Comparison of ENCODE assay signal across 2 cellular contexts in genomic region chr4:2798399-2799301, GRCh38.
TF ChIP-seq lines count a peak whose summit lies in the region.

No MANE protein-coding gene starts in this region.

TF ChIP-seq in HEK293, 187 proteins besides CTCF, POLR2A, EP300 and RAD21:
- TF ChIP-seq ZBTB7A (tag by site-specific recombination; IDR thresholded peaks at IDR 0.05; ENCODE audit: low read depth), result no peak
- TF ChIP-seq ZBTB17 (tag by site-specific recombination; IDR thresholded peaks at IDR 0.05), result peak; percentile 41; the same call in 1 of the 2 replicates
- TF ChIP-seq KLF1 (tag by site-specific recombination; IDR thresholded peaks at IDR 0.05), result peak; percentile 99
- peak; percentile 45 for TF ChIP-seq ZFHX2 (tag by site-specific recombination; conservative IDR thresholded peaks at IDR 0.05)
- TF ChIP-seq ZNF223 (tag by site-specific recombination; IDR thresholded peaks at IDR 0.05), result no peak
- TF ChIP-seq EGR2 (tag by site-specific recombination; IDR thresholded peaks at IDR 0.05; ENCODE audit: low read depth), result peak; percentile 20; the same call in 1 of the 2 replicates
- TF ChIP-seq KLF8 (tag by site-specific recombination; IDR thresholded peaks at IDR 0.05), result peak; percentile 13; the same call in 1 of the 2 replicates
- 0 out of 2 replicates have a peak, but pooled peaks have one; percentile 12 for TF ChIP-seq GLIS2 (tag by site-specific recombination; IDR thresholded peaks at IDR 0.05)

TF ChIP-seq in GM12878, 131 proteins besides CTCF, POLR2A, EP300 and RAD21 (continues in another document):
- TF ChIP-seq NKRF (conservative IDR thresholded peaks at IDR 0.05) (no peak; the same call in 1 of the 2 replicates), CREB1 (IDR thresholded peaks at IDR 0.05; ENCODE audit: low read depth) (no peak), ZNF592 (IDR thresholded peaks at IDR 0.05) (no peak), ZNF274 (IDR thresholded peaks at IDR 0.05; ENCODE audit: insufficient read depth, insufficient read length) (no peak), TCF3 (IDR thresholded peaks at IDR 0.05; ENCODE audit: borderline replicate concordance, insufficient read depth, low read depth, low read length) (peak; percentile 24; the same call in 1 of the 2 replicates), SUZ12 (IDR thresholded peaks at IDR 0.05; ENCODE audit: unreplicated experiment) (no peak), TARDBP (IDR thresholded peaks at IDR 0.05; ENCODE audit: borderline replicate concordance) (no peak), KAT2A (conservative IDR thresholded peaks at IDR 0.05; ENCODE audit: control insufficient read depth, low read depth, low read length) (no peak), ATF7 (IDR thresholded peaks at IDR 0.05; ENCODE audit: low read depth) (no peak), RFX5 (IDR thresholded peaks at IDR 0.05; ENCODE audit: low read depth, low read length) (no peak), ZNF622 (IDR thresholded peaks at IDR 0.05) (no peak), ZNF384 (IDR thresholded peaks at IDR 0.05; ENCODE audit: borderline replicate concordance, low read depth, low read length) (no peak), RELB (IDR thresholded peaks at IDR 0.05; ENCODE audit: low read depth) (peak; percentile 65), BHLHE40 (IDR thresholded peaks at IDR 0.05; ENCODE audit: borderline replicate concordance in 1 of 2, low read depth in 2 of 2, low read length in 1 of 2) (peak in 1 of 2 experiments; percentile 80; a peak in 2 of 4 replicates), TCF12 (IDR thresholded peaks at IDR 0.05; ENCODE audit: low read depth, low read length) (peak; percentile 17; the same call in 1 of the 2 replicates), NRF1 (conservative IDR thresholded peaks at IDR 0.05; ENCODE audit: low read depth, low read length) (no peak), JUND (IDR thresholded peaks at IDR 0.05; ENCODE audit: low read depth, low read length) (no peak), SUPT20H (IDR thresholded peaks at IDR 0.05; ENCODE audit: borderline replicate concordance, control insufficient read depth, low read depth, low read length) (no peak), ZNF687 (IDR thresholded peaks at IDR 0.05) (peak; percentile 69), BCL11A (IDR thresholded peaks at IDR 0.05; ENCODE audit: low read depth, low read length) (0 out of 2 replicates have a peak, but pooled peaks have one; percentile 8), BCL3 (IDR thresholded peaks at IDR 0.05; ENCODE audit: borderline replicate concordance, insufficient read depth, low read depth, low read length, poor library complexity, severe bottlenecking) (peak; percentile 28), BRCA1 (IDR thresholded peaks at IDR 0.05; ENCODE audit: low read depth, low read length) (no peak), EGR1 (IDR thresholded peaks at IDR 0.05; ENCODE audit: borderline replicate concordance in 1 of 2, low read depth in 2 of 2, low read length in 2 of 2) (peak in 1 of 2 experiments; percentile 53; a peak in 2 of 3 replicates), YY1 (IDR thresholded peaks at IDR 0.05; ENCODE audit: low read depth, low read length) (peak; percentile 17), CHD4 (IDR thresholded peaks at IDR 0.05) (no peak), MLLT1 (IDR thresholded peaks at IDR 0.05) (peak; percentile 34; the same call in 1 of the 2 replicates), MYC (IDR thresholded peaks at IDR 0.05; ENCODE audit: insufficient read depth, insufficient read length, insufficient replicate concordance, low read length, severe bottlenecking) (no peak), FOS (IDR thresholded peaks at IDR 0.05; ENCODE audit: borderline replicate concordance, extremely low read depth, insufficient read length) (no peak), E2F8 (IDR thresholded peaks at IDR 0.05; ENCODE audit: low read depth, partially characterized antibody) (no peak), DPF2 (IDR thresholded peaks at IDR 0.05) (peak; percentile 81), RUNX3 (IDR thresholded peaks at IDR 0.05; ENCODE audit: low read length) (no peak), NR2C1 (IDR thresholded peaks at IDR 0.05) (no peak), IRF3 (IDR thresholded peaks at IDR 0.05) (no peak), SMAD1 (IDR thresholded peaks at IDR 0.05; ENCODE audit: low read depth, partially characterized antibody) (no peak)
